In the genomic region with DNA sequence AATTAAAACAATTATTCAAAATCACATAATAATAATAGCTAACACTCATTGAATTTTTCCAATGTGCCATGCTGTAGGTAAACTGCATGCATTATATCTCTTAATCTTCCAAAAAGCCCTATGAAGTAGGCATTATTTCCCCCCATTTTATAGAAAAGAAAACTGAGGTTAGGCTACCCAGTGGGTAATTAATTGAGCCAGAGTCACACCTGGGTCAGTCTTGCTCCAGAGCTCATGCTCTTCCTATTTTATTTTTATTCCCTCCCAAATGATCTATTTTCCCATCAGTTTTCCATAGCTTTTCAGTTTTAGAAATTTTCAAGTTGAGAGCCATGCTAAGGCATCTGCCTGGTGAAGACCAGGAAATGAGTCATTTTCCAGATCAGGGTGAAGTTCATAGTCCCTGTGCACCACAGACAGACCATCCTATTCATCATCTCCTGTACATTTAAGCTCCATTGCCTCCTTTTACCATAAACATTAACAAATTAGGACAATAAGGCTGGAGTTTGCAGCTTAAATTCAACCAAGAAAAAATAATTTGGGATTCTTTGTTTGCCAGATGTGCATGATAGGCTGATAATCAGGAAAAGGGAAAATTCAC, we compare ENCODE assay signal across 11 cellular contexts.
DNase-seq lines count a peak whose midpoint lies in the region; ATAC-seq and TF ChIP-seq lines count a peak whose summit lies in the region.
"Had no signal": no experiment of that assay in that cellular context is flagged by ENCODE, and none has a peak within 500 bp of the region (broad histone marks: within the 10 kb centered on the region; RNA-seq: fewer than 3 reads in every experiment).

No MANE protein-coding gene starts in this region.

- H3K9ac ChIP-seq in smooth muscle cell (ENCODE audit: low read depth) = no peak overlapping the region

- no peak overlapping the region for H2AFZ ChIP-seq in smooth muscle cell (ENCODE audit: low read depth)

- no peak for TF ChIP-seq CTCF in HFFc6 (IDR thresholded peaks at IDR 0.05)
- TF ChIP-seq CTCF in epithelial cell of proximal tubule (conservative IDR thresholded peaks at IDR 0.05; ENCODE audit: low read depth, low read length) = no peak
- TF ChIP-seq CTCF in smooth muscle cell (IDR thresholded peaks at IDR 0.05; ENCODE audit: borderline replicate concordance, insufficient read depth, poor library complexity, severe bottlenecking) = no peak
- no peak for TF ChIP-seq CTCF in stomach (IDR thresholded peaks at IDR 0.05)

- DNase-seq in HFFc6 (peak; percentile 66), SK-N-DZ (ENCODE audit: low spot score) (peak; percentile 26), epithelial cell of proximal tubule (ENCODE audit: low read depth) (peak; percentile 31), smooth muscle cell (lab: John Stamatoyannopoulos, UW; ENCODE audit: unreplicated experiment) (no peak), NCI-H1694 treated with DMSO at 0.1 percent for 48 hours (lab: John Stamatoyannopoulos, UW) (no peak), stomach (no peak)
- DNase-seq: activated CD8-positive, alpha-beta memory T cell treated with anti-CD3 and anti-CD28 coated beads for 24 hours; activated naive CD4-positive, alpha-beta T cell treated with anti-CD3 and anti-CD28 coated beads for 36 hours; naive thymus-derived CD8-positive, alpha-beta T cell; T1000 had no signal

- H3K27me3 Mint-ChIP-seq in HFFc6 (ENCODE audit: insufficient read depth) = no peaks in the 10 kb centered on the region

- H3K27me3 ChIP-seq in smooth muscle cell (ENCODE audit: low read depth) (no peaks in the 10 kb centered on the region), stomach (no peaks in the 10 kb centered on the region)

- intact Hi-C loops in stomach (cut with DNase I; ENCODE audit: low total_unique reads) = no loop called here

- H3K27ac Mint-ChIP-seq in HFFc6 = peak overlapping the region; percentile 51
- H3K27ac Mint-ChIP-seq: activated naive CD4-positive, alpha-beta T cell treated with anti-CD3 and anti-CD28 coated beads for 36 hours; naive thymus-derived CD8-positive, alpha-beta T cell had no signal

- peak overlapping the region; percentile 67 for H3K27ac ChIP-seq in smooth muscle cell (ENCODE audit: low read depth)
- no peak overlapping the region for H3K27ac ChIP-seq in stomach

- H3K9me3 Mint-ChIP-seq in HFFc6 = peaks cover 6% of the 10 kb centered on the region
- H3K9me3 Mint-ChIP-seq: activated naive CD4-positive, alpha-beta T cell treated with anti-CD3 and anti-CD28 coated beads for 36 hours had no signal

- TF ChIP-seq EP300 in stomach (IDR thresholded peaks at IDR 0.05) = no peak

- peaks cover 10% of the 10 kb centered on the region for H3K4me1 ChIP-seq in smooth muscle cell (ENCODE audit: low read depth)
- H3K4me1 ChIP-seq in stomach = peaks cover 0 to 11% (median 0%) of the 10 kb centered on the region in 4 donors

- no peaks in the 10 kb centered on the region for H3K36me3 ChIP-seq in smooth muscle cell (ENCODE audit: low read depth)
- no peaks in the 10 kb centered on the region for H3K36me3 ChIP-seq in stomach

- H3K79me2 ChIP-seq in smooth muscle cell (ENCODE audit: low read depth) = no peaks in the 10 kb centered on the region

- H3K4me3 ChIP-seq in epithelial cell of proximal tubule (ENCODE audit: low read depth, low read length) (no peak overlapping the region), smooth muscle cell (no peak overlapping the region), stomach (no peak overlapping the region)

- no peak for ATAC-seq in HG03139 (IDR thresholded peaks at IDR 0.05; ENCODE audit: unreplicated experiment)
- ATAC-seq: naive thymus-derived CD8-positive, alpha-beta T cell had no signal

- H3K9me3 ChIP-seq in smooth muscle cell (replicated peaks; ENCODE audit: low read depth) = no peaks in the 10 kb centered on the region
- H3K9me3 ChIP-seq in stomach = peaks cover 0 to 5% (median 0%) of the 10 kb centered on the region in 4 donors

- H3F3A ChIP-seq in smooth muscle cell (ENCODE audit: low read depth) = peaks cover 7% of the 10 kb centered on the region

- no peak for TF ChIP-seq POLR2A in stomach (IDR thresholded peaks at IDR 0.05)

- H3K36me3 Mint-ChIP-seq in HFFc6 (ENCODE audit: low read depth) = peaks cover 6% of the 10 kb centered on the region
- H3K36me3 Mint-ChIP-seq: naive thymus-derived CD8-positive, alpha-beta T cell had no signal

- H4K20me1 ChIP-seq in smooth muscle cell (ENCODE audit: low read depth) = no peaks in the 10 kb centered on the region

- peak overlapping the region; percentile 2; the same call in 1 of the 2 replicates for H3K4me3 Mint-ChIP-seq in HFFc6
- H3K4me3 Mint-ChIP-seq: activated naive CD4-positive, alpha-beta T cell treated with anti-CD3 and anti-CD28 coated beads for 36 hours; naive thymus-derived CD8-positive, alpha-beta T cell had no signal

- peak overlapping the region; percentile 79 for H3K4me2 ChIP-seq in smooth muscle cell

- peaks cover 33% of the 10 kb centered on the region for H3K4me1 Mint-ChIP-seq in HFFc6 (ENCODE audit: low read depth)
- H3K4me1 Mint-ChIP-seq: naive thymus-derived CD8-positive, alpha-beta T cell had no signal

Comparison
In these comparisons a context has a peak if more than half of its experiments do, and no peak if none do; other contexts are left out.
1. DNase-seq: peak in HFFc6 (single experiment), SK-N-DZ (single experiment) and epithelial cell of proximal tubule (single experiment); none in smooth muscle cell (single experiment), NCI-H1694 treated with DMSO at 0.1 percent for 48 hours (single experiment) and stomach (single experiment).